16 cellular contexts compared by ENCODE assay signal in genomic region chr2:66840321-66841014, GRCh38.
A peak's percentile ranks its signal among the peaks of the same experiment; 100 is the strongest.
DNase-seq lines count a peak whose midpoint lies in the region; ATAC-seq and TF ChIP-seq lines count a peak whose summit lies in the region.
"Had no signal": no experiment of that assay in that cellular context is flagged by ENCODE, and none has a peak within 500 bp of the region (broad histone marks: within the 10 kb centered on the region; RNA-seq: fewer than 3 reads in every experiment).

No MANE protein-coding gene starts in this region.

- peaks cover 14% of the 10 kb centered on the region for H3K4me1 ChIP-seq in adipocyte (ENCODE audit: control insufficient read depth, insufficient read depth, low read length)
- peaks cover 0 to 38% (median 24%) of the 10 kb centered on the region in 4 donors for H3K4me1 ChIP-seq in sigmoid colon
- H3K4me1 ChIP-seq in CD8-positive, alpha-beta T cell (ENCODE audit: insufficient read depth, low read length), result no peaks in the 10 kb centered on the region
- H3K4me1 ChIP-seq: neural progenitor cell had no signal

- DNase-seq in AG09319 (ENCODE audit: extremely low read depth, low read depth) (peak; percentile 36), adipocyte (ENCODE audit: low read depth) (peak; percentile 93), fibroblast of villous mesenchyme (ENCODE audit: low read depth) (peak; percentile 99), sigmoid colon (no peak), lower leg skin (ENCODE audit: low spot score in 2 of 2) (no peak), endothelial cell (ENCODE audit: low spot score) (no peak)
- no peak for DNase-seq in CD8-positive, alpha-beta T cell
- no peak for DNase-seq in naive thymus-derived CD8-positive, alpha-beta T cell
- DNase-seq: activated CD4-positive, alpha-beta T cell treated with anti-CD3 and anti-CD28 coated beads for 36 hours; C1 segment of cervical spinal cord; GDM1; T-helper 1 cell had no signal

- no peak for TF ChIP-seq CTCF in AG09319 (IDR thresholded peaks at IDR 0.05; ENCODE audit: low read depth, low read length)
- no peak for TF ChIP-seq CTCF in fibroblast of villous mesenchyme (IDR thresholded peaks at IDR 0.05; ENCODE audit: insufficient read depth, low read depth, low read length)
- TF ChIP-seq CTCF in sigmoid colon (IDR thresholded peaks at IDR 0.05), result no peak
- no peak for TF ChIP-seq CTCF in CD8-positive, alpha-beta T cell (IDR thresholded peaks at IDR 0.05)
- TF ChIP-seq CTCF in lower leg skin (IDR thresholded peaks at IDR 0.05), result no peak
- TF ChIP-seq CTCF in endothelial cell (IDR thresholded peaks at IDR 0.05; ENCODE audit: unreplicated experiment), result no peak

- H3K27me3 ChIP-seq in adipocyte (replicated peaks; ENCODE audit: control insufficient read depth, insufficient read depth, low read length) (no peaks in the 10 kb centered on the region), sigmoid colon (no peaks in the 10 kb centered on the region)
- no peaks in the 10 kb centered on the region for H3K27me3 ChIP-seq in CD8-positive, alpha-beta T cell (ENCODE audit: insufficient read depth, low read length)
- H3K27me3 ChIP-seq: neural progenitor cell had no signal

- H3K9me3 ChIP-seq in adipocyte (ENCODE audit: control insufficient read depth, low read length) (no peaks in the 10 kb centered on the region), sigmoid colon (no peaks in the 10 kb centered on the region)
- H3K9me3 ChIP-seq in CD8-positive, alpha-beta T cell (ENCODE audit: low read length), result no peaks in the 10 kb centered on the region

- peaks cover 3% of the 10 kb centered on the region for H3K9me3 Mint-ChIP-seq in CD8-positive, alpha-beta T cell
- H3K9me3 Mint-ChIP-seq in endothelial cell (ENCODE audit: unreplicated experiment), result no peaks in the 10 kb centered on the region
- H3K9me3 Mint-ChIP-seq in naive thymus-derived CD8-positive, alpha-beta T cell, result peaks cover 0 to 20% (median 0%) of the 10 kb centered on the region in 9 donors
- H3K9me3 Mint-ChIP-seq: activated T-helper 1 cell treated with anti-CD3 and anti-CD28 coated beads, Interleukin-12 subunit alpha, Interleukin-12 subunit beta, Interleukin-2, Interleukin-4 antibody, amounts not matched to agents 30 ng/mL and 10 ng/mL and 1 ng/mL, durations not matched to agents 14 hours and 24 hours and 36 hours; neural progenitor cell had no signal

- CTCF ChIA-PET in CD8-positive, alpha-beta T cell (lab: Charles Lee), result no interaction called here

- no peak overlapping the region for H3K4me3 Mint-ChIP-seq in CD8-positive, alpha-beta T cell
- no peak overlapping the region for H3K4me3 Mint-ChIP-seq in endothelial cell (ENCODE audit: unreplicated experiment)
- H3K4me3 Mint-ChIP-seq in naive thymus-derived CD8-positive, alpha-beta T cell, result no peak overlapping the region
- H3K4me3 Mint-ChIP-seq: activated CD4-positive, alpha-beta T cell treated with anti-CD3 and anti-CD28 coated beads for 36 hours; activated T-helper 1 cell treated with anti-CD3 and anti-CD28 coated beads, Interleukin-12 subunit alpha, Interleukin-12 subunit beta, Interleukin-2, Interleukin-4 antibody, amounts not matched to agents 30 ng/mL and 10 ng/mL and 1 ng/mL, durations not matched to agents 14 hours and 24 hours and 36 hours; brain; neural progenitor cell had no signal

- H3K27ac ChIP-seq in sigmoid colon, result peak overlapping the region; percentile 68 to 84 (median 74)
- no peak overlapping the region for H3K27ac ChIP-seq in CD8-positive, alpha-beta T cell (ENCODE audit: low read depth, low read length)
- H3K27ac ChIP-seq: KMS-11, neural progenitor cell had no signal

- no peaks in the 10 kb centered on the region for H3K36me3 ChIP-seq in adipocyte (ENCODE audit: control insufficient read depth, insufficient read depth, low read length, severe bottlenecking)
- H3K36me3 ChIP-seq in sigmoid colon, result no peaks in the 10 kb centered on the region
- H3K36me3 ChIP-seq in CD8-positive, alpha-beta T cell (ENCODE audit: insufficient read depth, low read length), result no peaks in the 10 kb centered on the region
- H3K36me3 ChIP-seq: neural progenitor cell had no signal

- H3K27me3 Mint-ChIP-seq in CD8-positive, alpha-beta T cell (ENCODE audit: low read depth), result no peaks in the 10 kb centered on the region
- no peaks in the 10 kb centered on the region for H3K27me3 Mint-ChIP-seq in endothelial cell (ENCODE audit: unreplicated experiment)
- H3K27me3 Mint-ChIP-seq in naive thymus-derived CD8-positive, alpha-beta T cell, result peaks cover 0 to 4% (median 0%) of the 10 kb centered on the region in 5 donors
- H3K27me3 Mint-ChIP-seq: activated CD4-positive, alpha-beta T cell treated with anti-CD3 and anti-CD28 coated beads for 36 hours; brain had no signal

- no peaks in the 10 kb centered on the region for H3K4me1 Mint-ChIP-seq in CD8-positive, alpha-beta T cell (ENCODE audit: low read depth)
- H3K4me1 Mint-ChIP-seq in endothelial cell (ENCODE audit: unreplicated experiment), result no peaks in the 10 kb centered on the region
- no peaks in the 10 kb centered on the region for H3K4me1 Mint-ChIP-seq in naive thymus-derived CD8-positive, alpha-beta T cell
- H3K4me1 Mint-ChIP-seq: activated CD4-positive, alpha-beta T cell treated with anti-CD3 and anti-CD28 coated beads for 36 hours; neural progenitor cell had no signal

- peak overlapping the region; percentile 77 for H3K4me3 ChIP-seq in adipocyte (ENCODE audit: low read length)
- H3K4me3 ChIP-seq in fibroblast of villous mesenchyme (ENCODE audit: low read depth, low read length), result peak overlapping the region; percentile 35
- peak overlapping the region in 2 of 4 donors; percentile 13 to 16 for H3K4me3 ChIP-seq in sigmoid colon
- no peak overlapping the region for H3K4me3 ChIP-seq in CD8-positive, alpha-beta T cell (ENCODE audit: low read depth, low read length)
- H3K4me3 ChIP-seq in lower leg skin (ENCODE audit: low read depth, poor library complexity, severe bottlenecking), result no peak overlapping the region
- H3K4me3 ChIP-seq: neural progenitor cell had no signal

- H3K27ac Mint-ChIP-seq in CD8-positive, alpha-beta T cell, result no peak overlapping the region
- no peak overlapping the region for H3K27ac Mint-ChIP-seq in endothelial cell (ENCODE audit: unreplicated experiment)
- no peak overlapping the region for H3K27ac Mint-ChIP-seq in naive thymus-derived CD8-positive, alpha-beta T cell
- H3K27ac Mint-ChIP-seq: activated CD4-positive, alpha-beta T cell treated with anti-CD3 and anti-CD28 coated beads for 36 hours; activated T-helper 1 cell treated with anti-CD3 and anti-CD28 coated beads, Interleukin-12 subunit alpha, Interleukin-12 subunit beta, Interleukin-2, Interleukin-4 antibody, amounts not matched to agents 30 ng/mL and 10 ng/mL and 1 ng/mL, durations not matched to agents 14 hours and 24 hours and 36 hours; neural progenitor cell had no signal

- H3K9ac ChIP-seq in adipocyte (ENCODE audit: low read length), result peak overlapping the region; percentile 84
- H3K9ac ChIP-seq: KMS-11, neural progenitor cell had no signal

- intact Hi-C loops in sigmoid colon (cut with DNase I), result no loop called here
- intact Hi-C loops in CD8-positive, alpha-beta T cell (cut with DNase I, micrococcal nuclease), result no loop called here
- intact Hi-C loops in lower leg skin (cut with DNase I; ENCODE audit: low total_unique reads), result no loop called here

- H3K36me3 Mint-ChIP-seq in CD8-positive, alpha-beta T cell, result no peaks in the 10 kb centered on the region
- H3K36me3 Mint-ChIP-seq in endothelial cell (ENCODE audit: low read depth, unreplicated experiment), result no peaks in the 10 kb centered on the region
- H3K36me3 Mint-ChIP-seq in naive thymus-derived CD8-positive, alpha-beta T cell, result no peaks in the 10 kb centered on the region
- H3K36me3 Mint-ChIP-seq: brain, neural progenitor cell had no signal

- POLR2A ChIA-PET in CD8-positive, alpha-beta T cell (lab: Charles Lee), result no interaction called here
- POLR2A ChIA-PET in naive thymus-derived CD8-positive, alpha-beta T cell (lab: Charles Lee), result no interaction called here

- TF ChIP-seq EP300 in sigmoid colon (IDR thresholded peaks at IDR 0.05), result no peak

- 76 to 78% methylated on average over 8 of the region's 8 CpGs for WGBS in sigmoid colon, 2 donors
- 74 to 75% methylated on average over 8 of the region's 8 CpGs for WGBS in lower leg skin, 2 donors

- TF ChIP-seq POLR2A in sigmoid colon (IDR thresholded peaks at IDR 0.05) (no peak), lower leg skin (IDR thresholded peaks at IDR 0.05) (no peak)

- no peak for ATAC-seq in CD8-positive, alpha-beta T cell
- no peak for ATAC-seq in naive thymus-derived CD8-positive, alpha-beta T cell
- ATAC-seq: activated CD4-positive, alpha-beta T cell treated with anti-CD3 and anti-CD28 coated beads for 36 hours had no signal

Comparison
In these comparisons a context has a peak if more than half of its experiments do, and no peak if none do; other contexts are left out.
1. DNase-seq: peak in AG09319 (single experiment), adipocyte (single experiment) and fibroblast of villous mesenchyme (single experiment); none in sigmoid colon (single experiment), CD8-positive, alpha-beta T cell (0 of 7), lower leg skin (0 of 2), endothelial cell (single experiment) and naive thymus-derived CD8-positive, alpha-beta T cell (0 of 10).
2. H3K4me3 ChIP-seq: peak in adipocyte (single experiment) and fibroblast of villous mesenchyme (single experiment); none in CD8-positive, alpha-beta T cell (single experiment) and lower leg skin (single experiment).